21 cellular contexts compared by ENCODE assay signal in genomic region chr1:30171956-30172694, GRCh38.
DNase-seq lines count a peak whose midpoint lies in the region; ATAC-seq, FAIRE-seq and TF ChIP-seq lines count a peak whose summit lies in the region.
"Had no signal": no experiment of that assay in that cellular context is flagged by ENCODE, and none has a peak within 500 bp of the region (broad histone marks: within the 10 kb centered on the region; RNA-seq: fewer than 3 reads in every experiment).

No MANE protein-coding gene starts in this region.

- H3K4me2 ChIP-seq in mesendoderm (ENCODE audit: low read length), result no peak overlapping the region
- H3K4me2 ChIP-seq: SK-N-SH had no signal

- no peak overlapping the region for H3K4ac ChIP-seq in mesendoderm (ENCODE audit: low read depth, low read length)

- H3K27ac ChIP-seq in mesendoderm (ENCODE audit: low read depth, low read length), result no peak overlapping the region
- H3K27ac ChIP-seq: GM23248 had no signal

- H3K36me3 ChIP-seq in bronchial epithelial cell (ENCODE audit: control insufficient read depth, insufficient read depth, low read length) (no peaks in the 10 kb centered on the region), mesendoderm (ENCODE audit: control insufficient read depth, insufficient read depth, low read length) (no peaks in the 10 kb centered on the region)
- H3K36me3 ChIP-seq: MG63 had no signal

- H3K79me1 ChIP-seq in mesendoderm (ENCODE audit: low read length), result no peaks in the 10 kb centered on the region

- FAIRE-seq in bronchial epithelial cell (lab: Jason Lieb, UNC), result peak; percentile 13
- FAIRE-seq: A204.1, D721Med, GM12878, K562 had no signal

- H2BK120ac ChIP-seq in mesendoderm (ENCODE audit: low read depth, low read length), result no peak overlapping the region

- peak overlapping the region; percentile 34 for H2AK5ac ChIP-seq in mesendoderm (ENCODE audit: low read length)

- H2BK15ac ChIP-seq in mesendoderm (replicated peaks; ENCODE audit: low read depth), result no peak overlapping the region

- no peak for TF ChIP-seq CTCF in bronchial epithelial cell (IDR thresholded peaks at IDR 0.05; ENCODE audit: insufficient read depth, low read length, severe bottlenecking)

- WGBS in mesendoderm (ENCODE audit: extremely low coverage, insufficient coverage, low lambda C conversion rate), result no CpG with 5 or more reads among the region's 12 CpGs

- H2BK5ac ChIP-seq in mesendoderm (ENCODE audit: low read length), result no peak overlapping the region

- no peak for ATAC-seq in GM18909 (IDR thresholded peaks at IDR 0.05; ENCODE audit: poor library complexity, unreplicated experiment)
- ATAC-seq: GM12878, K562, Panc1, T-cell had no signal

- H3K4me1 ChIP-seq in mesendoderm (ENCODE audit: control insufficient read depth, low read depth, low read length), result peaks cover 3% of the 10 kb centered on the region

- no peak overlapping the region for H3K56ac ChIP-seq in mesendoderm (ENCODE audit: low read length)

- H3K27me3 ChIP-seq in bronchial epithelial cell (ENCODE audit: control insufficient read depth, insufficient read depth, low read length) (no peaks in the 10 kb centered on the region), mesendoderm (ENCODE audit: insufficient read depth, low read length, poor library complexity) (no peaks in the 10 kb centered on the region)
- H3K27me3 ChIP-seq: MG63 had no signal

- no peak overlapping the region for H4K8ac ChIP-seq in mesendoderm (ENCODE audit: low read depth, low read length)

- no peak overlapping the region for H3K9ac ChIP-seq in mesendoderm (ENCODE audit: low read length)
- H3K9ac ChIP-seq: GM23248, SK-N-SH had no signal

- no peak overlapping the region for H3K4me3 ChIP-seq in bronchial epithelial cell (ENCODE audit: low read depth, low read length)
- H3K4me3 ChIP-seq in mesendoderm (ENCODE audit: low read length), result no peak overlapping the region
- H3K4me3 ChIP-seq: GM12878, GM23248, K562, MG63 had no signal

- no peak overlapping the region for H3K18ac ChIP-seq in mesendoderm (ENCODE audit: low read length)

- H4K5ac ChIP-seq in mesendoderm (ENCODE audit: low read length), result no peak overlapping the region

- no peaks in the 10 kb centered on the region for H3K79me2 ChIP-seq in mesendoderm (ENCODE audit: control insufficient read depth, insufficient read depth, low read length)

- no peak overlapping the region for H3K23ac ChIP-seq in mesendoderm (ENCODE audit: low read length)

- DNase-seq in NCI-H82 (lab: John Stamatoyannopoulos, UW) (peak; percentile 43), NCI-H82 treated with DMSO at 0.1 percent for 48 hours (lab: John Stamatoyannopoulos, UW; ENCODE audit: unreplicated experiment) (no peak), bronchial epithelial cell (ENCODE audit: low read depth) (no peak), mesendoderm (no peak), NCI-H2227 treated with DMSO at 0.1 percent for 48 hours (lab: John Stamatoyannopoulos, UW) (no peak), SW 1271 (lab: John Stamatoyannopoulos, UW) (no peak)
- DNase-seq: GM23248, HCEC 1CT, MG63, NCI-H1436, NCI-H2029, NCI-H748 treated with DMSO at 0.1 percent for 48 hours, SIG-M5, SK-N-SH, T-cell had no signal
